20 cellular contexts compared by ENCODE assay signal in genomic region chr15:70400766-70401541, GRCh38.
"Had no signal": no experiment of that assay in that cellular context is flagged by ENCODE, and none has a peak within 500 bp of the region (broad histone marks: within the 10 kb centered on the region; RNA-seq: fewer than 3 reads in every experiment).

No MANE protein-coding gene starts in this region.

- H3K4me3 Mint-ChIP-seq: activated naive CD8-positive, alpha-beta T cell treated with anti-CD3 and anti-CD28 coated beads, Interleukin-2, amount 10 ng/mL, durations not matched to agents 7 days and 5 days; effector memory CD8-positive, alpha-beta T cell; nephron; stimulated activated naive CD8-positive, alpha-beta T cell treated with anti-CD3 and anti-CD28 coated beads, Interleukin-15, Interleukin-2, amounts not matched to agents 100 ng/mL and 50 ng/mL, for 24 hours; T-cell had no signal

- H3K9me3 Mint-ChIP-seq: activated naive CD8-positive, alpha-beta T cell treated with anti-CD3 and anti-CD28 coated beads, Interleukin-2, amount 10 ng/mL, durations not matched to agents 7 days and 5 days; effector memory CD8-positive, alpha-beta T cell; stimulated activated naive CD8-positive, alpha-beta T cell treated with anti-CD3 and anti-CD28 coated beads, Interleukin-15, Interleukin-2, amounts not matched to agents 100 ng/mL and 50 ng/mL, for 24 hours; T-cell had no signal

- H3K36me3 ChIP-seq: upper lobe of right lung had no signal

- H3K36me3 Mint-ChIP-seq: activated naive CD8-positive, alpha-beta T cell treated with anti-CD3 and anti-CD28 coated beads, Interleukin-2, amount 10 ng/mL, durations not matched to agents 7 days and 5 days; T-cell had no signal

- H3K4me3 ChIP-seq: smooth muscle cell, testis, upper lobe of right lung had no signal

- H3K27ac Mint-ChIP-seq: activated naive CD8-positive, alpha-beta T cell treated with anti-CD3 and anti-CD28 coated beads, Interleukin-2, amount 10 ng/mL, durations not matched to agents 7 days and 5 days; effector memory CD8-positive, alpha-beta T cell; nephron; stimulated activated naive CD8-positive, alpha-beta T cell treated with anti-CD3 and anti-CD28 coated beads, Interleukin-15, Interleukin-2, amounts not matched to agents 100 ng/mL and 50 ng/mL, for 24 hours; T-cell had no signal

- H3K27me3 ChIP-seq: testis, upper lobe of right lung had no signal

- H3K9me3 ChIP-seq: testis, upper lobe of right lung had no signal

- H3K4me1 Mint-ChIP-seq: T-cell had no signal

- H3K4me1 ChIP-seq: testis, upper lobe of right lung had no signal

- ATAC-seq: effector memory CD8-positive, alpha-beta T cell; left lobe of liver; T-cell; upper lobe of right lung had no signal

- DNase-seq: activated CD4-positive, alpha-beta T cell treated with anti-CD3 and anti-CD28 coated beads, Interleukin-2, amount 50 U/mL, for 4 hours; activated CD4-positive, CD25-positive, alpha-beta regulatory T cell treated with anti-CD3 and anti-CD28 coated beads, Interleukin-2, amount 50 U/mL, for 72 hours; activated naive CD4-positive, alpha-beta T cell; activated naive CD8-positive, alpha-beta T cell treated with anti-CD3 and anti-CD28 coated beads, Interleukin-2, amount 10 ng/mL, durations not matched to agents 7 days and 5 days; activated T-cell treated with anti-CD3 and anti-CD28 coated beads for 4 hours; anterior cingulate cortex; dermis blood vessel endothelial cell; effector memory CD8-positive, alpha-beta T cell; islet precursor cell; mesendoderm; nucleus accumbens; posterior cingulate gyrus; T-cell; T-helper 9 cell; testis; upper lobe of right lung had no signal
